Comparison of ENCODE assay signal across 8 cellular contexts in the genomic region with DNA sequence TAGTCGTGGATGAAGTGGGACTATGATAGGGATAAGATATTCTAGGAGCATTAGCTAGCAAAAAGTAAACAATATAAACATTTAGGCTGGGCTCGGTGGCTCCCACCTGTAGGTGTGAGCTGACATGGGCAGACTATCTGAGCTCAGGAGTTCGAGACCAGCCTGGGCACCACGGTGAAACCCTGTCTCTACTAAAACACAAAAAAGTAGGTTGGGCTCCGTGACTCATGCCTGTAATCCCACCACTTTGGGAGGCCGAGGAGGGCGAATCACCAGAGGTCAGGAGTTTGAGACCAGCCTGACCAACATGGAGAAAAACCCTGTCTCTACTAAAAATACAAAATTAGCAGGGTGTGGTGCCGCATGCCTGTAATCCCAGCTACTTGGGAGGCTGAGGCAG. TPM values are rescaled to one million over a fixed set of nuclear protein-coding genes. Genes with fewer than 3 reads are reported as not detected.
DNase-seq lines count a peak whose midpoint lies in the region; ATAC-seq and TF ChIP-seq lines count a peak whose summit lies in the region.
"Not testable (repeated sequence)": the region's sequence is repeated elsewhere in the genome, so short reads cannot be mapped to it uniquely, and the experiment has no call there.

No MANE protein-coding gene starts in this region.

- H3K79me2 ChIP-seq in ACC112 (ENCODE audit: control insufficient read depth, insufficient read depth, low read length, unreplicated experiment) (peaks cover 77% of the 10 kb centered on the region), GM23338 (replicated peaks; ENCODE audit: insufficient read depth) (peaks cover 95% of the 10 kb centered on the region), PC-3 (ENCODE audit: low read length) (peaks cover 88% of the 10 kb centered on the region)

- POLR2A ChIA-PET in PC-3 (lab: Charles Lee; ENCODE audit: unreplicated experiment), result interaction anchor here (0.6 to 0.7 kb wide), 2 partner anchors 18 to 626 kb away, joined by 3 to 30 read pairs; no protein-coding TSS in a partner anchor
- POLR2A ChIA-PET in MCF 10A (lab: Yijun Ruan, JAX), result interaction anchor here (0.6 to 8.8 kb wide), 12 partner anchors 8 to 330 kb away, joined by 3 to 130 read pairs (median 8); partner anchors contain the start of genes CPNE1, NFS1, RBM12 and RBM39

- not testable (repeated sequence) for H3K27me3 Mint-ChIP-seq in GM23338 (ENCODE audit: insufficient read depth, low read depth, poor library complexity); MCF 10A (ENCODE audit: insufficient read depth, unreplicated experiment); nephron progenitor cell (ENCODE audit: low read depth, poor library complexity)

- CTCF ChIA-PET in PC-3 (lab: Charles Lee) (interaction anchor here (0.7 kb wide), 1 partner anchor 117 kb away, joined by 3 read pairs; no protein-coding TSS in a partner anchor), MCF 10A (lab: Yijun Ruan, JAX) (interaction anchor here (0.6 to 1.3 kb wide), 3 partner anchors 10 to 416 kb away, joined by 3 to 5 read pairs (median 3); no protein-coding TSS in a partner anchor)

- peaks cover 62% of the 10 kb centered on the region for H3F3A ChIP-seq in GM23338 (replicated peaks; ENCODE audit: low read depth)
- H3F3A ChIP-seq in PC-3 (ENCODE audit: low read length, unreplicated experiment), result peaks cover 16% of the 10 kb centered on the region

- H4K20me1 ChIP-seq in GM23338 (replicated peaks; ENCODE audit: insufficient read depth) (peaks cover 79% of the 10 kb centered on the region), PC-3 (ENCODE audit: low read length) (peaks cover 74% of the 10 kb centered on the region)

- not testable (repeated sequence) for H3K27ac Mint-ChIP-seq in GM23338
- H3K27ac Mint-ChIP-seq in MCF 10A (ENCODE audit: low read depth, unreplicated experiment), result peak overlapping the region; percentile 69
- H3K27ac Mint-ChIP-seq in nephron progenitor cell, result peak overlapping the region; percentile 81

- H2AFZ ChIP-seq in ACC112 (ENCODE audit: low read length, unreplicated experiment); GM23338; PC-3 (ENCODE audit: low read length): not testable (repeated sequence)

- H3K9me2 ChIP-seq in GM23338 (ENCODE audit: insufficient read depth); PC-3 (replicated peaks; ENCODE audit: low read length): not testable (repeated sequence)

- TF ChIP-seq CTCF in GM23338 (conservative IDR thresholded peaks at IDR 0.05; ENCODE audit: low read depth in 2 of 2); PC-3 (conservative IDR thresholded peaks at IDR 0.05; ENCODE audit: low read depth, low read length); MCF 10A (IDR thresholded peaks at IDR 0.05; ENCODE audit: unreplicated experiment); foreskin keratinocyte (conservative IDR thresholded peaks at IDR 0.05); nephron progenitor cell (IDR thresholded peaks at IDR 0.05): not testable (repeated sequence)

- intact Hi-C loops in PC-3 (cut with micrococcal nuclease); MCF 10A (cut with micrococcal nuclease): not testable (repeated sequence)

- not testable (repeated sequence) for ATAC-seq in GM23338
- ATAC-seq in PC-3, result peak; percentile 47
- peak; percentile 12 for ATAC-seq in foreskin keratinocyte
- peak; percentile 25 for ATAC-seq in stimulated activated naive CD8-positive, alpha-beta T cell treated with anti-CD3 and anti-CD28 coated beads, Interleukin-15, Interleukin-2, amounts not matched to agents 100 U/mL and 50 U/mL, for 24 hours

- not testable (repeated sequence) for H3K9me3 ChIP-seq in PC-3 (ENCODE audit: low read length)

- H3K9ac ChIP-seq in PC-3 (ENCODE audit: low read length), result not testable (repeated sequence)

- not testable (repeated sequence) for H3K4me3 ChIP-seq in ACC112 (ENCODE audit: low read depth, low read length); GM23338; PC-3 (ENCODE audit: low read length)

- DNase-seq in GM23338 (ENCODE audit: low spot score); PC-3; MCF 10A (ENCODE audit: unreplicated experiment); foreskin keratinocyte; nephron progenitor cell; stimulated activated naive CD8-positive, alpha-beta T cell treated with anti-CD3 and anti-CD28 coated beads, Interleukin-15, Interleukin-2, amounts not matched to agents 100 U/mL and 50 U/mL, for 24 hours: not testable (repeated sequence)
- DNase-seq in activated effector memory CD4-positive, alpha-beta T cell treated with anti-CD3 and anti-CD28 coated beads, Interleukin-2, amount 50 U/mL, for 16 hours, result peak; percentile 60

- not testable (repeated sequence) for H3K4me3 Mint-ChIP-seq in GM23338; MCF 10A (ENCODE audit: unreplicated experiment); nephron progenitor cell

- not testable (repeated sequence) for H3K9me3 Mint-ChIP-seq in GM23338; MCF 10A (ENCODE audit: unreplicated experiment); nephron progenitor cell

- H3K4me1 ChIP-seq in ACC112 (ENCODE audit: control insufficient read depth, insufficient read depth, low read length, unreplicated experiment), result peaks cover 21% of the 10 kb centered on the region
- H3K4me1 ChIP-seq in GM23338 (ENCODE audit: insufficient read depth); PC-3 (ENCODE audit: insufficient read depth, low read length); foreskin keratinocyte: not testable (repeated sequence)

- not testable (repeated sequence) for H3K27me3 ChIP-seq in ACC112 (ENCODE audit: insufficient read depth, low read length); GM23338 (ENCODE audit: insufficient read depth); PC-3 (ENCODE audit: low read length); foreskin keratinocyte

- H3K36me3 Mint-ChIP-seq in GM23338 (ENCODE audit: low read depth) (peaks cover 100% of the 10 kb centered on the region), MCF 10A (ENCODE audit: insufficient read depth, unreplicated experiment) (peaks cover 100% of the 10 kb centered on the region), nephron progenitor cell (ENCODE audit: low read depth) (peaks cover 82% of the 10 kb centered on the region)

- H3K4me2 ChIP-seq in GM23338; PC-3 (ENCODE audit: low read length): not testable (repeated sequence)

- H3K36me3 ChIP-seq in ACC112 (ENCODE audit: insufficient read depth, low read length), result peaks cover 56% of the 10 kb centered on the region
- peaks cover 98% of the 10 kb centered on the region for H3K36me3 ChIP-seq in GM23338 (ENCODE audit: insufficient read depth)
- H3K36me3 ChIP-seq in PC-3 (ENCODE audit: low read depth, low read length), result peaks cover 90% of the 10 kb centered on the region

- not testable (repeated sequence) for BruUV-seq in PC-3 (replicated peaks; lab: Mats Ljungman, UMichigan); MCF 10A (replicated peaks; lab: Mats Ljungman, UMichigan)

- H3K4me1 Mint-ChIP-seq in GM23338; MCF 10A (ENCODE audit: insufficient read depth, unreplicated experiment); nephron progenitor cell: not testable (repeated sequence)

- H3K27ac ChIP-seq in ACC112 (ENCODE audit: low read depth, low read length) (peak overlapping the region; percentile 20; the same call in 1 of the 2 replicates), GM23338 (ENCODE audit: low read depth) (peak overlapping the region; percentile 63; the same call in 1 of the 2 replicates)
- H3K27ac ChIP-seq in PC-3 (ENCODE audit: low read length); foreskin keratinocyte: not testable (repeated sequence)

RNA-seq across cellular contexts. Expression of gene ROMO1, which starts 19.1 kb away (rescaled TPM):
- total RNA-seq in GM23338 (2014; rRNA removed; shearing (Covaris generic)), result 127 and 152 TPM in 2 replicates
- 881 and 947 TPM in 2 replicates for polyA plus RNA-seq in GM23338 (2016; fragmentation: Nextera tagmentation; extraction: Ambion mirVana)
- total RNA-seq in PC-3 (2014; rRNA removed), result 479 and 530 TPM in 2 replicates
- 173 and 192 TPM in 2 replicates for total RNA-seq in MCF 10A (2022)
- 271 and 286 TPM in 2 replicates for total RNA-seq in foreskin keratinocyte
- polyA plus RNA-seq in foreskin keratinocyte, result 402 and 478 TPM in 2 replicates

RNA-seq across cellular contexts. Expression of gene NFS1, which starts 19.2 kb away (rescaled TPM):
- 35.7 and 45.9 TPM in 2 replicates for total RNA-seq in GM23338 (2014; rRNA removed; shearing (Covaris generic))
- 19.7 and 22.8 TPM in 2 replicates for polyA plus RNA-seq in GM23338 (2016; fragmentation: Nextera tagmentation; extraction: Ambion mirVana)
- 71.8 and 75.8 TPM in 2 replicates for total RNA-seq in PC-3 (2014; rRNA removed)
- total RNA-seq in MCF 10A (2022), result 27.6 and 28.6 TPM in 2 replicates
- total RNA-seq in foreskin keratinocyte, result 33.0 and 35.7 TPM in 2 replicates
- polyA plus RNA-seq in foreskin keratinocyte, result 27.5 and 30.0 TPM in 2 replicates

RNA-seq across cellular contexts. Expression of gene RBM39, which starts 23.7 kb away (rescaled TPM):
- 248 and 259 TPM in 2 replicates for total RNA-seq in GM23338 (2014; rRNA removed; shearing (Covaris generic))
- polyA plus RNA-seq in GM23338 (2016; fragmentation: Nextera tagmentation; extraction: Ambion mirVana) (413 and 420 TPM in 2 replicates), foreskin keratinocyte (95.2 and 109 TPM in 2 replicates)
- total RNA-seq in PC-3 (2014; rRNA removed) (286 and 341 TPM in 2 replicates), MCF 10A (2022) (380 and 438 TPM in 2 replicates), foreskin keratinocyte (156 and 159 TPM in 2 replicates)

RNA-seq across cellular contexts. Expression of gene PHF20, which starts 53.5 kb away (rescaled TPM):
- 56.6 and 71.8 TPM in 2 replicates for total RNA-seq in GM23338 (2014; rRNA removed; shearing (Covaris generic))
- 103 TPM in 2 replicates for polyA plus RNA-seq in GM23338 (2016; fragmentation: Nextera tagmentation; extraction: Ambion mirVana)
- 37.2 and 56.3 TPM in 2 replicates for total RNA-seq in PC-3 (2014; rRNA removed)
- total RNA-seq in MCF 10A (2022), result 64.2 and 74.7 TPM in 2 replicates
- 27.9 and 28.1 TPM in 2 replicates for total RNA-seq in foreskin keratinocyte
- 17.7 and 18.5 TPM in 2 replicates for polyA plus RNA-seq in foreskin keratinocyte

RNA-seq across cellular contexts. Expression of gene CPNE1, which starts 53.6 kb away (rescaled TPM):
- total RNA-seq in GM23338 (2014; rRNA removed; shearing (Covaris generic)), result 158 and 189 TPM in 2 replicates
- polyA plus RNA-seq in GM23338 (2016; fragmentation: Nextera tagmentation; extraction: Ambion mirVana), result 196 and 221 TPM in 2 replicates
- 222 and 274 TPM in 2 replicates for total RNA-seq in PC-3 (2014; rRNA removed)
- 161 and 194 TPM in 2 replicates for total RNA-seq in MCF 10A (2022)
- 129 and 163 TPM in 2 replicates for total RNA-seq in foreskin keratinocyte
- 153 and 183 TPM in 2 replicates for polyA plus RNA-seq in foreskin keratinocyte
